ENCODE assay signal across 8 cellular contexts in genomic region chr18:74596959-74597661, GRCh38. TPM values are rescaled to one million over a fixed set of nuclear protein-coding genes. Genes with fewer than 3 reads are reported as not detected.
A peak's percentile ranks its signal among the peaks of the same experiment; 100 is the strongest.
DNase-seq lines count a peak whose midpoint lies in the region; ATAC-seq and TF ChIP-seq lines count a peak whose summit lies in the region.

No MANE protein-coding gene starts in this region.

- no peaks in the 10 kb centered on the region for H3K27me3 Mint-ChIP-seq in Caco-2 (ENCODE audit: insufficient read depth, unreplicated experiment)

- BruUV-seq in Caco-2 (replicated peaks; lab: Mats Ljungman, UMichigan) = no TSS peak

- TF ChIP-seq POLR2A in testis (IDR thresholded peaks at IDR 0.05) = no peak

- H3K36me3 Mint-ChIP-seq in Caco-2 (ENCODE audit: insufficient read depth, unreplicated experiment) = no peaks in the 10 kb centered on the region

- 0 to 2% methylated on average over 25 to 46 of the region's 46 CpGs for WGBS in testis, 2 donors

- CTCF ChIA-PET in Caco-2 (lab: Charles Lee) = no interaction called here

- ATAC-seq in GM19397 (IDR thresholded peaks at IDR 0.05; ENCODE audit: unreplicated experiment) = peak; percentile 31
- peak; percentile 21 for ATAC-seq in HG03565 (IDR thresholded peaks at IDR 0.05; ENCODE audit: unreplicated experiment)
- ATAC-seq in omental fat pad (ENCODE audit: low FRiP score) = peak; percentile 68

- no peaks in the 10 kb centered on the region for H3K36me3 ChIP-seq in Caco-2 (ENCODE audit: control insufficient read depth, insufficient read depth, low read length)
- H3K36me3 ChIP-seq in testis (ENCODE audit: low read depth, missing control alignments) = no peaks in the 10 kb centered on the region

- H3K27ac Mint-ChIP-seq in Caco-2 (ENCODE audit: unreplicated experiment) = peak overlapping the region; percentile 73

- peak overlapping the region; percentile 97 to 99 for H3K27ac ChIP-seq in testis

- no peaks in the 10 kb centered on the region for H3K4me1 Mint-ChIP-seq in Caco-2 (ENCODE audit: low read depth, unreplicated experiment)

- H3K9me3 ChIP-seq in Caco-2 (no peaks in the 10 kb centered on the region), testis (no peaks in the 10 kb centered on the region)

- H3K4me3 Mint-ChIP-seq in Caco-2 (ENCODE audit: unreplicated experiment) = peak overlapping the region; percentile 83

- H3K9me3 Mint-ChIP-seq in Caco-2 (ENCODE audit: unreplicated experiment) = no peaks in the 10 kb centered on the region

- H3K4me1 ChIP-seq in Caco-2 (0 out of 2 replicates have a peak, but pooled peaks cover 4% of the 10 kb centered on the region), testis (peaks cover 14% of the 10 kb centered on the region)

- TF ChIP-seq CTCF in Caco-2 (IDR thresholded peaks at IDR 0.05; ENCODE audit: insufficient read depth in 1 of 2, low read depth in 1 of 2, low read length in 1 of 2, severe bottlenecking in 1 of 2, unreplicated experiment in 1 of 2) (no peak), omental fat pad (IDR thresholded peaks at IDR 0.05) (no peak), testis (IDR thresholded peaks at IDR 0.05) (peak in 2 of 3 experiments; percentile 5 to 23)

- H3K27me3 ChIP-seq in Caco-2 (replicated peaks; ENCODE audit: control insufficient read depth, insufficient read depth, low read length) = no peaks in the 10 kb centered on the region
- H3K27me3 ChIP-seq in testis = no peaks in the 10 kb centered on the region

- DNase-seq in Caco-2 = peak in 1 of 2 experiments; percentile 38
- DNase-seq in RPMI7951 (ENCODE audit: low read depth) = peak; percentile 68
- peak; percentile 72 for DNase-seq in activated effector memory CD4-positive, alpha-beta T cell treated with Interleukin-2 at 50 U/mL for 16 hours
- peak; percentile 76 for DNase-seq in foreskin melanocyte
- DNase-seq in omental fat pad (ENCODE audit: low spot score) = peak; percentile 27
- DNase-seq in testis = peak; percentile 81

- intact Hi-C loops in Caco-2 (cut with micrococcal nuclease; ENCODE audit: unreplicated experiment) (no loop called here), testis (cut with DNase I; ENCODE audit: low total_unique reads) (no loop called here)

- H3K4me3 ChIP-seq in Caco-2 (ENCODE audit: low read depth, low read length) (peak overlapping the region; percentile 82), testis (peak overlapping the region; percentile 85 to 87)

- POLR2A ChIA-PET in Caco-2 (lab: Charles Lee) = no interaction called here

RNA-seq across cellular contexts. Expression of gene ZNF407, which starts 0.6 kb away (rescaled TPM):
- total RNA-seq in Caco-2 (2022) = 4.7 and 5.4 TPM in 2 replicates
- 4.8 and 5.3 TPM in 2 replicates for total RNA-seq in RPMI7951 (2014; rRNA removed; shearing (Covaris generic))
- total RNA-seq in omental fat pad = 10 to 100 TPM; 13.4 to 26.7 (median 19.7) TPM
- 10 to 100 TPM; 30.8 to 35.9 TPM for total RNA-seq in testis
- 10.9 TPM for polyA plus RNA-seq in testis (ENCODE audit: insufficient read depth, low read depth, low replicate concordance)

Comparison
In these comparisons a context has a peak if more than half of its experiments do, and no peak if none do; other contexts are left out.
1. CTCF ChIP-seq: peak in testis (2 of 3); none in Caco-2 (0 of 2) and omental fat pad (0 of 3).
2. Peak in every context shown above with its lines, with median percentiles within 50 percentile points of each other: ATAC-seq.